ENCODE assay signal across 8 cellular contexts in genomic region chr2:201363857-201364560, GRCh38.
A peak's percentile ranks its signal among the peaks of the same experiment; 100 is the strongest.
DNase-seq lines count a peak whose midpoint lies in the region; ATAC-seq lines count a peak whose summit lies in the region.

No MANE protein-coding gene starts in this region.

- ATAC-seq in GM18868 (IDR thresholded peaks at IDR 0.05; ENCODE audit: unreplicated experiment), result peak; percentile 66

- DNase-seq in CMK (ENCODE audit: low read depth), result peak; percentile 41
- peak; percentile 25 for DNase-seq in SKM-1 (lab: John Stamatoyannopoulos, UW; ENCODE audit: unreplicated experiment)
- DNase-seq in dedifferentiated amniotic fluid mesenchymal stem cell (ENCODE audit: extremely low spot score), result peak; percentile 58
- peak; percentile 40 for DNase-seq in medulla oblongata (ENCODE audit: extremely low spot score)
- no peak for DNase-seq in NCI-H524 treated with DMSO at 0.1 percent for 48 hours (lab: John Stamatoyannopoulos, UW)
- DNase-seq in effector CD8-positive, alpha-beta T cell (lab: John Stamatoyannopoulos, UW), result no peak

- peaks cover 5% of the 10 kb centered on the region; the same call in 1 of the 2 replicates for H3K36me3 ChIP-seq in KOPT-K1 (ENCODE audit: insufficient read depth, low read length)

- peaks cover 35% of the 10 kb centered on the region for H3K9me3 ChIP-seq in KOPT-K1 (ENCODE audit: insufficient read depth, low read length, poor library complexity, severe bottlenecking)

- peak overlapping the region; percentile 53 for H3K27ac ChIP-seq in KOPT-K1 (ENCODE audit: low read depth, low read length, poor library complexity, severe bottlenecking)

Comparison
In these comparisons a context has a peak if more than half of its experiments do, and no peak if none do; other contexts are left out.
1. DNase-seq: peak in CMK (single experiment), SKM-1 (single experiment), dedifferentiated amniotic fluid mesenchymal stem cell (single experiment) and medulla oblongata (single experiment); none in NCI-H524 treated with DMSO at 0.1 percent for 48 hours (single experiment) and effector CD8-positive, alpha-beta T cell (single experiment).